ENCODE assay signal across 30 cellular contexts in genomic region chr2:125858366-125858765, GRCh38.
"Had no signal": no experiment of that assay in that cellular context is flagged by ENCODE, and none has a peak within 500 bp of the region (broad histone marks: within the 10 kb centered on the region; RNA-seq: fewer than 3 reads in every experiment).

No MANE protein-coding gene starts in this region.

- ATAC-seq: foreskin keratinocyte; heart right ventricle; left lobe of liver; mucosa of descending colon; natural killer cell treated with Interleukin-12 subunit alpha and Interleukin-12 subunit beta and Interleukin-15 and Interleukin-18, amount 100 ng/mL, for 72 hours; right cardiac atrium; stimulated activated memory B cell treated with anti-CD40 and anti-IgM and Interleukin-4, amounts not matched to agents 10 μg/mL and 1 μg/mL and 100 μg/mL, for 72 hours; stimulated activated naive CD8-positive, alpha-beta T cell treated with anti-CD3 and anti-CD28 coated beads, Interleukin-15, Interleukin-2, amounts not matched to agents 100 U/mL and 50 U/mL, for 24 hours; upper lobe of right lung had no signal

- H3K27me3 ChIP-seq: esophagus muscularis mucosa, foreskin keratinocyte, neutrophil, sigmoid colon, tibial nerve, upper lobe of right lung, uterus had no signal

- H3K9me3 ChIP-seq: esophagus muscularis mucosa, mucosa of descending colon, neutrophil, prostate gland, sigmoid colon, thoracic aorta, tibial nerve, upper lobe of right lung, uterus had no signal

- DNase-seq: dorsolateral prefrontal cortex; effector CD4-positive, alpha-beta T cell; foreskin keratinocyte; glutamatergic neuron; heart right ventricle; hippocampal formation; immature natural killer cell; islet precursor cell; kidney glomerular epithelial cell; mucosa of descending colon; naive B cell; right cardiac atrium; sigmoid colon; stimulated activated CD4-positive, alpha-beta T cell treated with anti-CD3 and anti-CD28 coated beads, Interleukin-4, amount 100 ng/mL, for 4 hours; stimulated activated naive CD8-positive, alpha-beta T cell treated with anti-CD3 and anti-CD28 coated beads, Interleukin-15, Interleukin-2, amounts not matched to agents 100 U/mL and 50 U/mL, for 24 hours; substantia nigra; upper lobe of right lung; uterus had no signal

- H3K4me3 ChIP-seq: dorsolateral prefrontal cortex, esophagus muscularis mucosa, heart right ventricle, lung, mucosa of descending colon, prostate gland, sigmoid colon, thoracic aorta, tibial nerve, upper lobe of right lung, uterus had no signal

- H3K9ac ChIP-seq: parathyroid adenoma had no signal

- H3K27ac ChIP-seq: dorsolateral prefrontal cortex, epithelial cell of prostate, esophagus muscularis mucosa, foreskin keratinocyte, heart right ventricle, neutrophil, parathyroid adenoma, prostate gland, sigmoid colon, thoracic aorta, tibial nerve, upper lobe of right lung, uterus had no signal

- H3K4me1 ChIP-seq: esophagus muscularis mucosa, foreskin keratinocyte, heart right ventricle, prostate gland, sigmoid colon, tibial nerve, upper lobe of right lung, uterus had no signal

- FAIRE-seq: colon had no signal

- H3K36me3 ChIP-seq: esophagus muscularis mucosa, heart right ventricle, neutrophil, prostate gland, sigmoid colon, thoracic aorta, tibial nerve, upper lobe of right lung, uterus had no signal

- H3K79me2 ChIP-seq: parathyroid adenoma had no signal
